In the genomic region with DNA sequence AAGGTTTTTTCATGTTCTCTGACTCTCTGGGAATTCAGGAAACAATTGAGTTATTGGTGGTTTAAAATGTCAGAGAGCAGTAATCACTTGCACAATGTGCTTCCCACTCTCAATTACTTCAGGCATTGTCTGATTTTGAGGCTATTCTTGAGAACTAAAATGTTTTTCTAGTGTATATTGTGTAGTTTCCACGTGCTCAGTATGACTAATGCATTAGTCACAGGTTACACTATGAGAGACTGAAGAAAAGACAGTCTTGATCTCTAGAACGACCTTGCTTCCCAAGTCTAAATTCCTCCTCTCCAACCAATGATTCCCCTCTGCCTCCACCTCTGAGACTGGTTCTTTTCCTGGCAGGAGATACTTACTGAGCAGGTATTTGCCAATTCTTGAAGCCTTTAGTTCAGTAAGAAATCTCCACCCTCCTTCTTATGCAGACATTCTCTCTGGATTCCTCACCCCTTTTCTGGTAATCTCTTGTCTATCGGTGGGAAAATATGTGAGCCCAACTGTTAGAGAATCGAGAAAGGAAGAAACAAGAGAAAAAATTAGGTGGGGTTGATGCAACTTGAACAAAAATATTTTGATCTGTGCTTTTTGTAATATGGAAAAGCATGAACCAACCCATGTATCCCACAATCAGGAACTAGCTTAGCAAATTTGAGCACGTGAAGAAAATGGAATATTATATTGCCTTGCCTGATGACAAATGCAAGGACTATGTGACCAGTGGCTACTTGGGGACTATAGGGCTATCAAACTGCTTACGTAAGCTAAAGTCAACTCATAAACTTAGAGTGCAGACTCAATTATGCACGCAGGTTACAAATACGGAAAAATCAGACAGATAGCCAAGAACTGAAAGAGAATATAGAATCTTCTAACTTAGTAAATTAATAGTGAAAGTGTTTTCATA, we compare ENCODE assay signal across 2 cellular contexts.
TF ChIP-seq lines count a peak whose summit lies in the region.

No MANE protein-coding gene starts in this region.

TF ChIP-seq in A549, 52 proteins besides CTCF, POLR2A, EP300 and RAD21 (continued from another document):
- TF ChIP-seq, protein P1, sequence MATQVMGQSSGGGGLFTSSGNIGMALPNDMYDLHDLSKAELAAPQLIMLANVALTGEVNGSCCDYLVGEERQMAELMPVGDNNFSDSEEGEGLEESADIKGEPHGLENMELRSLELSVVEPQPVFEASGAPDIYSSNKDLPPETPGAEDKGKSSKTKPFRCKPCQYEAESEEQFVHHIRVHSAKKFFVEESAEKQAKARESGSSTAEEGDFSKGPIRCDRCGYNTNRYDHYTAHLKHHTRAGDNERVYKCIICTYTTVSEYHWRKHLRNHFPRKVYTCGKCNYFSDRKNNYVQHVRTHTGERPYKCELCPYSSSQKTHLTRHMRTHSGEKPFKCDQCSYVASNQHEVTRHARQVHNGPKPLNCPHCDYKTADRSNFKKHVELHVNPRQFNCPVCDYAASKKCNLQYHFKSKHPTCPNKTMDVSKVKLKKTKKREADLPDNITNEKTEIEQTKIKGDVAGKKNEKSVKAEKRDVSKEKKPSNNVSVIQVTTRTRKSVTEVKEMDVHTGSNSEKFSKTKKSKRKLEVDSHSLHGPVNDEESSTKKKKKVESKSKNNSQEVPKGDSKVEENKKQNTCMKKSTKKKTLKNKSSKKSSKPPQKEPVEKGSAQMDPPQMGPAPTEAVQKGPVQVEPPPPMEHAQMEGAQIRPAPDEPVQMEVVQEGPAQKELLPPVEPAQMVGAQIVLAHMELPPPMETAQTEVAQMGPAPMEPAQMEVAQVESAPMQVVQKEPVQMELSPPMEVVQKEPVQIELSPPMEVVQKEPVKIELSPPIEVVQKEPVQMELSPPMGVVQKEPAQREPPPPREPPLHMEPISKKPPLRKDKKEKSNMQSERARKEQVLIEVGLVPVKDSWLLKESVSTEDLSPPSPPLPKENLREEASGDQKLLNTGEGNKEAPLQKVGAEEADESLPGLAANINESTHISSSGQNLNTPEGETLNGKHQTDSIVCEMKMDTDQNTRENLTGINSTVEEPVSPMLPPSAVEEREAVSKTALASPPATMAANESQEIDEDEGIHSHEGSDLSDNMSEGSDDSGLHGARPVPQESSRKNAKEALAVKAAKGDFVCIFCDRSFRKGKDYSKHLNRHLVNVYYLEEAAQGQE (IDR thresholded peaks at IDR 0.05): no peak
- TF ChIP-seq CHD2 (IDR thresholded peaks at IDR 0.05; ENCODE audit: low read length, partially characterized antibody) (no peak), MAFK (IDR thresholded peaks at IDR 0.05; ENCODE audit: partially characterized antibody) (peak; percentile 41), KDM5A (IDR thresholded peaks at IDR 0.05) (no peak), HDAC2 (IDR thresholded peaks at IDR 0.05) (no peak), FOSL2 (IDR thresholded peaks at IDR 0.05) (peak; percentile 79), FOSL2 (CRISPR knock-in tag; IDR thresholded peaks at IDR 0.05) (peak; percentile 87)

TF ChIP-seq in HEK293, 187 proteins besides CTCF, POLR2A, EP300 and RAD21 (continued from another document and continues in another):
- TF ChIP-seq, protein P2, sequence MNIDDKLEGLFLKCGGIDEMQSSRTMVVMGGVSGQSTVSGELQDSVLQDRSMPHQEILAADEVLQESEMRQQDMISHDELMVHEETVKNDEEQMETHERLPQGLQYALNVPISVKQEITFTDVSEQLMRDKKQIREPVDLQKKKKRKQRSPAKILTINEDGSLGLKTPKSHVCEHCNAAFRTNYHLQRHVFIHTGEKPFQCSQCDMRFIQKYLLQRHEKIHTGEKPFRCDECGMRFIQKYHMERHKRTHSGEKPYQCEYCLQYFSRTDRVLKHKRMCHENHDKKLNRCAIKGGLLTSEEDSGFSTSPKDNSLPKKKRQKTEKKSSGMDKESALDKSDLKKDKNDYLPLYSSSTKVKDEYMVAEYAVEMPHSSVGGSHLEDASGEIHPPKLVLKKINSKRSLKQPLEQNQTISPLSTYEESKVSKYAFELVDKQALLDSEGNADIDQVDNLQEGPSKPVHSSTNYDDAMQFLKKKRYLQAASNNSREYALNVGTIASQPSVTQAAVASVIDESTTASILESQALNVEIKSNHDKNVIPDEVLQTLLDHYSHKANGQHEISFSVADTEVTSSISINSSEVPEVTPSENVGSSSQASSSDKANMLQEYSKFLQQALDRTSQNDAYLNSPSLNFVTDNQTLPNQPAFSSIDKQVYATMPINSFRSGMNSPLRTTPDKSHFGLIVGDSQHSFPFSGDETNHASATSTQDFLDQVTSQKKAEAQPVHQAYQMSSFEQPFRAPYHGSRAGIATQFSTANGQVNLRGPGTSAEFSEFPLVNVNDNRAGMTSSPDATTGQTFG (tag by site-specific recombination; IDR thresholded peaks at IDR 0.05; ENCODE audit: borderline replicate concordance): no peak
- no peak for TF ChIP-seq ZNF140 (tag by site-specific recombination; IDR thresholded peaks at IDR 0.05)
- TF ChIP-seq ZEB2 (tag by site-specific recombination; IDR thresholded peaks at IDR 0.05): 0 out of 2 replicates have a peak, but pooled peaks have one; percentile 26
- no peak for TF ChIP-seq ZSCAN16 (tag by site-specific recombination; IDR thresholded peaks at IDR 0.05)
- no peak for TF ChIP-seq ZNF48 (tag by site-specific recombination; IDR thresholded peaks at IDR 0.05)
- no peak for TF ChIP-seq ZBTB11 (tag by site-specific recombination; conservative IDR thresholded peaks at IDR 0.05; ENCODE audit: low read depth)
- no peak for TF ChIP-seq ZNF670 (tag by site-specific recombination; IDR thresholded peaks at IDR 0.05; ENCODE audit: low read depth)
- no peak for TF ChIP-seq ZNF658 (tag by site-specific recombination; IDR thresholded peaks at IDR 0.05)
- no peak for TF ChIP-seq ZSCAN5A (tag by site-specific recombination; IDR thresholded peaks at IDR 0.05)
- no peak for TF ChIP-seq ZNF221 (tag by site-specific recombination; IDR thresholded peaks at IDR 0.05; ENCODE audit: borderline replicate concordance)
- TF ChIP-seq ZBTB20 (tag by site-specific recombination; IDR thresholded peaks at IDR 0.05): no peak
- no peak for TF ChIP-seq ZNF600 (tag by site-specific recombination; IDR thresholded peaks at IDR 0.05)
- no peak for TF ChIP-seq ZNF423 (tag by site-specific recombination; IDR thresholded peaks at IDR 0.05)
- TF ChIP-seq ZBTB8A (tag by site-specific recombination; IDR thresholded peaks at IDR 0.05): no peak
- TF ChIP-seq ZNF433 (tag by site-specific recombination; IDR thresholded peaks at IDR 0.05; ENCODE audit: low read depth): no peak
- no peak for TF ChIP-seq ZNF354C (tag by site-specific recombination; IDR thresholded peaks at IDR 0.05; ENCODE audit: borderline replicate concordance, low read depth)
- TF ChIP-seq ZNF639 (tag by site-specific recombination; IDR thresholded peaks at IDR 0.05): peak; percentile 23; the same call in 1 of the 2 replicates
- TF ChIP-seq ZNF585B (tag by site-specific recombination; IDR thresholded peaks at IDR 0.05): no peak
- TF ChIP-seq, protein P3, sequence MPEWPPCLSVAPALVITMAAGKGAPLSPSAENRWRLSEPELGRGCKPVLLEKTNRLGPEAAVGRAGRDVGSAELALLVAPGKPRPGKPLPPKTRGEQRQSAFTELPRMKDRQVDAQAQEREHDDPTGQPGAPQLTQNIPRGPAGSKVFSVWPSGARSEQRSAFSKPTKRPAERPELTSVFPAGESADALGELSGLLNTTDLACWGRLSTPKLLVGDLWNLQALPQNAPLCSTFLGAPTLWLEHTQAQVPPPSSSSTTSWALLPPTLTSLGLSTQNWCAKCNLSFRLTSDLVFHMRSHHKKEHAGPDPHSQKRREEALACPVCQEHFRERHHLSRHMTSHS (tag by site-specific recombination; IDR thresholded peaks at IDR 0.05): no peak
- no peak for TF ChIP-seq ZNF26 (tag by site-specific recombination; IDR thresholded peaks at IDR 0.05)
- TF ChIP-seq GLIS2 (tag by site-specific recombination; IDR thresholded peaks at IDR 0.05): no peak
- TF ChIP-seq ZNF324 (tag by site-specific recombination; IDR thresholded peaks at IDR 0.05): 0 out of 2 replicates have a peak, but pooled peaks have one; percentile 37
- TF ChIP-seq OSR2 (tag by site-specific recombination; IDR thresholded peaks at IDR 0.05): no peak; the same call in 1 of the 2 replicates
- no peak for TF ChIP-seq GFI1B (tag by site-specific recombination; IDR thresholded peaks at IDR 0.05)
- TF ChIP-seq ZBTB17 (tag by site-specific recombination; IDR thresholded peaks at IDR 0.05): peak; percentile 73
- TF ChIP-seq ZNF23 (tag by site-specific recombination; IDR thresholded peaks at IDR 0.05; ENCODE audit: borderline replicate concordance): no peak
- no peak for TF ChIP-seq MEIS1 (CRISPR knock-in tag; IDR thresholded peaks at IDR 0.05; ENCODE audit: borderline replicate concordance)
- TF ChIP-seq ZNF596 (tag by site-specific recombination; IDR thresholded peaks at IDR 0.05): no peak
- TF ChIP-seq ZNF175 (tag by site-specific recombination; IDR thresholded peaks at IDR 0.05): no peak
- TF ChIP-seq, protein P4, sequence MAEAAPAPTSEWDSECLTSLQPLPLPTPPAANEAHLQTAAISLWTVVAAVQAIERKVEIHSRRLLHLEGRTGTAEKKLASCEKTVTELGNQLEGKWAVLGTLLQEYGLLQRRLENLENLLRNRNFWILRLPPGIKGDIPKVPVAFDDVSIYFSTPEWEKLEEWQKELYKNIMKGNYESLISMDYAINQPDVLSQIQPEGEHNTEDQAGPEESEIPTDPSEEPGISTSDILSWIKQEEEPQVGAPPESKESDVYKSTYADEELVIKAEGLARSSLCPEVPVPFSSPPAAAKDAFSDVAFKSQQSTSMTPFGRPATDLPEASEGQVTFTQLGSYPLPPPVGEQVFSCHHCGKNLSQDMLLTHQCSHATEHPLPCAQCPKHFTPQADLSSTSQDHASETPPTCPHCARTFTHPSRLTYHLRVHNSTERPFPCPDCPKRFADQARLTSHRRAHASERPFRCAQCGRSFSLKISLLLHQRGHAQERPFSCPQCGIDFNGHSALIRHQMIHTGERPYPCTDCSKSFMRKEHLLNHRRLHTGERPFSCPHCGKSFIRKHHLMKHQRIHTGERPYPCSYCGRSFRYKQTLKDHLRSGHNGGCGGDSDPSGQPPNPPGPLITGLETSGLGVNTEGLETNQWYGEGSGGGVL (tag by site-specific recombination; IDR thresholded peaks at IDR 0.05): peak; percentile 40; the same call in 1 of the 2 replicates
- no peak for TF ChIP-seq YY2 (tag by site-specific recombination; IDR thresholded peaks at IDR 0.05)
- no peak for TF ChIP-seq ZNF223 (tag by site-specific recombination; IDR thresholded peaks at IDR 0.05)
- no peak for TF ChIP-seq ZNF791 (tag by site-specific recombination; IDR thresholded peaks at IDR 0.05)
- peak; percentile 37; the same call in 1 of the 2 replicates for TF ChIP-seq PRDM1 (tag by site-specific recombination; IDR thresholded peaks at IDR 0.05)
- no peak for TF ChIP-seq ZNF146 (tag by site-specific recombination; IDR thresholded peaks at IDR 0.05)
- TF ChIP-seq ZFP41 (tag by site-specific recombination; IDR thresholded peaks at IDR 0.05; ENCODE audit: borderline replicate concordance): no peak
- no peak for TF ChIP-seq ZNF624 (tag by site-specific recombination; IDR thresholded peaks at IDR 0.05)
